In genomic region chr1:151222130-151222529, GRCh38 we compare ENCODE assay signal across 2 cellular contexts.
TF ChIP-seq lines count a peak whose summit lies in the region.

No MANE protein-coding gene starts in this region.

TF ChIP-seq in IMR-90, 13 proteins besides CTCF, POLR2A, EP300 and RAD21:
- no peak for TF ChIP-seq FOS (IDR thresholded peaks at IDR 0.05; ENCODE audit: low read depth, low read length)
- peak; percentile 33; the same call in 1 of the 2 replicates for TF ChIP-seq CEBPB (IDR thresholded peaks at IDR 0.05; ENCODE audit: low read depth, low read length)

TF ChIP-seq in GM12891, 5 proteins besides CTCF, POLR2A, EP300 and RAD21:
- TF ChIP-seq POU2F2 (IDR thresholded peaks at IDR 0.05; ENCODE audit: low read depth, low read length) = no peak
- TF ChIP-seq POLR2AphosphoS5 (IDR thresholded peaks at IDR 0.05; ENCODE audit: low read depth, low read length) = no peak
- TF ChIP-seq TAF1 (IDR thresholded peaks at IDR 0.05; ENCODE audit: low read depth, low read length) = no peak
- no peak for TF ChIP-seq SPI1 (IDR thresholded peaks at IDR 0.05; ENCODE audit: low read depth, low read length)
- no peak for TF ChIP-seq PAX5 (IDR thresholded peaks at IDR 0.05; ENCODE audit: insufficient read depth, low read length, severe bottlenecking)
